Comparison of ENCODE assay signal across 7 cellular contexts in genomic region chr1:241677171-241677570, GRCh38. TPM values are rescaled to one million over a fixed set of nuclear protein-coding genes. Genes with fewer than 3 reads are reported as not detected.
DNase-seq lines count a peak whose midpoint lies in the region; ATAC-seq and TF ChIP-seq lines count a peak whose summit lies in the region.

No MANE protein-coding gene starts in this region.

- no peaks in the 10 kb centered on the region for H3K9me3 ChIP-seq in gastrocnemius medialis

- peaks cover 13 to 28% of the 10 kb centered on the region in 2 donors for H3K27me3 Mint-ChIP-seq in natural killer cell (ENCODE audit: low read depth in 2 of 2)

- ATAC-seq in GM18909 (IDR thresholded peaks at IDR 0.05; ENCODE audit: poor library complexity, unreplicated experiment): peak; percentile 95
- peak; percentile 96 for ATAC-seq in GM21786 (IDR thresholded peaks at IDR 0.05; ENCODE audit: unreplicated experiment)
- ATAC-seq in HG03575 (IDR thresholded peaks at IDR 0.05; ENCODE audit: extremely low read depth, insufficient number of reproducible peaks, low FRiP score, unreplicated experiment): peak; percentile 92
- peak in 1 of 3 donors; percentile 52 for ATAC-seq in natural killer cell
- ATAC-seq in gastrocnemius medialis: no peak

- H3K36me3 Mint-ChIP-seq in natural killer cell: no peaks in the 10 kb centered on the region

- DNase-seq in natural killer cell (no peak), A172 (ENCODE audit: low spot score) (no peak), NCI-H2196 treated with DMSO at 0.1 percent for 48 hours (lab: John Stamatoyannopoulos, UW; ENCODE audit: unreplicated experiment) (no peak), gastrocnemius medialis (no peak)

- peak overlapping the region; percentile 35 for H3K4me3 Mint-ChIP-seq in natural killer cell

- H3K27ac ChIP-seq in gastrocnemius medialis: no peak overlapping the region

- TF ChIP-seq POLR2A in gastrocnemius medialis (IDR thresholded peaks at IDR 0.05): no peak

- H3K4me1 Mint-ChIP-seq in natural killer cell: peaks cover 0 to 6% of the 10 kb centered on the region in 2 donors

- in situ Hi-C loops in gastrocnemius medialis (cut with MboI; ENCODE audit: low sequenced_read_pairs in 4 of 4): no loop called here

- H3K4me1 ChIP-seq in gastrocnemius medialis: no peaks in the 10 kb centered on the region

- no peak overlapping the region for H3K4me3 ChIP-seq in gastrocnemius medialis

- TF ChIP-seq CTCF in natural killer cell (IDR thresholded peaks at IDR 0.05) (no peak), gastrocnemius medialis (IDR thresholded peaks at IDR 0.05 in 4 of 5, conservative IDR thresholded peaks at IDR 0.05 in 1 of 5) (no peak)

- intact Hi-C loops in natural killer cell (cut with micrococcal nuclease) (no loop called here), gastrocnemius medialis (cut with DNase I; ENCODE audit: low total_unique reads) (no loop called here)

- no peak overlapping the region for H3K27ac Mint-ChIP-seq in natural killer cell

- no peaks in the 10 kb centered on the region for H3K9me3 Mint-ChIP-seq in natural killer cell

- peaks cover 0 to 4% (median 0%) of the 10 kb centered on the region in 3 donors for H3K27me3 ChIP-seq in gastrocnemius medialis

- no peaks in the 10 kb centered on the region for H3K36me3 ChIP-seq in gastrocnemius medialis

RNA-seq across cellular contexts. Expression of gene WDR64, which starts 25.1 kb away (rescaled TPM):
- not detected for total RNA-seq in natural killer cell
- not detected in 2 replicates for total RNA-seq in A172 (2014; rRNA removed; shearing (Covaris generic))
- total RNA-seq in gastrocnemius medialis: under 1 TPM in 1 of 4 donors, not detected in 3; 0.22 TPM

RNA-seq across cellular contexts. Expression of gene CHML, which starts 37.0 kb away (rescaled TPM):
- total RNA-seq in natural killer cell (10 to 100 TPM in 1 of 3 donors, 1 to 10 TPM in 2; 6.8 to 11.8 (median 7.8) TPM), gastrocnemius medialis (1 to 10 TPM; 3.2 to 6.5 (median 4.8) TPM)
- 45.7 and 55.4 TPM in 2 replicates for total RNA-seq in A172 (2014; rRNA removed; shearing (Covaris generic))

RNA-seq across cellular contexts. Expression of gene OPN3, which starts 37.0 kb away (rescaled TPM):
- total RNA-seq in natural killer cell: 1 to 10 TPM; 3.9 to 5.1 (median 4.1) TPM
- 12.1 and 22.8 TPM in 2 replicates for total RNA-seq in A172 (2014; rRNA removed; shearing (Covaris generic))
- total RNA-seq in gastrocnemius medialis: 1 to 10 TPM; 4.6 to 9.6 (median 5.8) TPM

Comparison
In these comparisons a context has a peak if more than half of its experiments do, and no peak if none do; other contexts are left out.
1. ATAC-seq: peak in GM18909 (single experiment), GM21786 (single experiment) and HG03575 (single experiment); none in gastrocnemius medialis (0 of 2).